Comparison of ENCODE assay signal across 5 cellular contexts in genomic region chr16:70142739-70143138, GRCh38. TPM values are rescaled to one million over a fixed set of nuclear protein-coding genes. Genes with fewer than 3 reads are reported as not detected.
"Had no signal": no experiment of that assay in that cellular context is flagged by ENCODE, and none has a peak within 500 bp of the region (broad histone marks: within the 10 kb centered on the region; RNA-seq: fewer than 3 reads in every experiment).

No MANE protein-coding gene starts in this region.

RNA-seq across cellular contexts. Expression of gene CLEC18C, which starts 30.8 kb away (rescaled TPM):
- total RNA-seq: chondrocyte, dermis blood vessel endothelial cell, endothelial cell of umbilical vein, gastroesophageal sphincter, glomerular endothelial cell had no signal
- polyA plus RNA-seq: endothelial cell of umbilical vein had no signal
